In the genomic region with DNA sequence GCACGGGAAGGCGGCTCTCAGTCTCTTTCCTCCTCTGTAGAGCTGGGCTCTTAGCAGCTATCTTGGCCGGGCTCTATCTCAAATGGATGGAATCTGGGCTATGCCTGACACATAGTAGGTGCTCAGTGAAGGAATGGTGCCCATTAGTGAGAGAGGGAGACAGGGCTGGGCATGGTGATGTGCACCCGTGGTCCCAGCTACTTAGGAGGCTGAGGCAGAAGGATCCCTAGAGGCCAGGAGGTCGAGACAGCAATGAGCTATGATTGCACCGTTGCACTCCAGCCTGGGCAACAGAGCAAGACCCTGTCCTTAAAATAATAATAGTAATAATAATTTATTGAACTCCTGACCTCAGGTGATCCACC, we compare ENCODE assay signal across 11 cellular contexts. TPM values are rescaled to one million over a fixed set of nuclear protein-coding genes. Genes with fewer than 3 reads are reported as not detected.
DNase-seq lines count a peak whose midpoint lies in the region; ATAC-seq and TF ChIP-seq lines count a peak whose summit lies in the region.
"Had no signal": no experiment of that assay in that cellular context is flagged by ENCODE, and none has a peak within 500 bp of the region (broad histone marks: within the 10 kb centered on the region; RNA-seq: fewer than 3 reads in every experiment).

No MANE protein-coding gene starts in this region.

- TF ChIP-seq CTCF in activated B cell treated with CpG ODN at 0.5 μM for 24 hours (IDR thresholded peaks at IDR 0.05) (no peak), upper lobe of right lung (IDR thresholded peaks at IDR 0.05) (no peak)

- H3K36me3 Mint-ChIP-seq in activated B cell treated with CpG ODN at 0.5 μM for 24 hours (ENCODE audit: low read depth), result no peaks in the 10 kb centered on the region
- no peaks in the 10 kb centered on the region for H3K36me3 Mint-ChIP-seq in memory B cell

- H3K27me3 Mint-ChIP-seq in activated B cell treated with CpG ODN at 0.5 μM for 24 hours, result no peaks in the 10 kb centered on the region
- H3K27me3 Mint-ChIP-seq in memory B cell, result no peaks in the 10 kb centered on the region

- H3K27ac Mint-ChIP-seq in activated B cell treated with CpG ODN at 0.5 μM for 24 hours (peak overlapping the region; percentile 75), memory B cell (peak overlapping the region; percentile 65)

- H3K4me3 ChIP-seq in right cardiac atrium (ENCODE audit: low read length) (no peak overlapping the region), upper lobe of right lung (no peak overlapping the region)

- CTCF ChIA-PET in activated B cell treated with CpG ODN at 0.5 μM for 24 hours (lab: Charles Lee), result interaction anchor here (1.0 to 2.8 kb wide), 9 partner anchors 9 to 91 kb away, joined by 3 to 15 read pairs (median 4); no protein-coding TSS in a partner anchor

- H3K9me3 ChIP-seq in right cardiac atrium (ENCODE audit: control insufficient read depth, low read length), result no peaks in the 10 kb centered on the region
- no peaks in the 10 kb centered on the region for H3K9me3 ChIP-seq in upper lobe of right lung

- no peaks in the 10 kb centered on the region for H3K36me3 ChIP-seq in upper lobe of right lung

- H3K9me3 Mint-ChIP-seq in activated B cell treated with CpG ODN at 0.5 μM for 24 hours (no peaks in the 10 kb centered on the region), memory B cell (peaks cover 3% of the 10 kb centered on the region)
- H3K9me3 Mint-ChIP-seq: stimulated activated naive CD8-positive, alpha-beta T cell treated with anti-CD3 and anti-CD28 coated beads, Interleukin-15, Interleukin-2, amounts not matched to agents 100 ng/mL and 50 ng/mL, for 24 hours had no signal

- H3K4me1 ChIP-seq in right cardiac atrium (ENCODE audit: control insufficient read depth, insufficient read depth, low read length), result peaks cover 12% of the 10 kb centered on the region
- H3K4me1 ChIP-seq in upper lobe of right lung, result peaks cover 36% of the 10 kb centered on the region

- POLR2A ChIA-PET in activated B cell treated with CpG ODN at 0.5 μM for 24 hours (lab: Charles Lee), result interaction anchor here (0.5 to 10.8 kb wide), 19 partner anchors 8 to 493 kb away, joined by 3 to 428 read pairs (median 6); partner anchors contain the start of gene KLF2

- DNase-seq in right cardiac atrium (no peak), left ventricle myocardium superior (no peak), activated B cell treated with CpG ODN at 0.5 μM for 24 hours (no peak), memory B cell (ENCODE audit: low spot score in 2 of 2) (no peak), upper lobe of right lung (no peak), globus pallidus (ENCODE audit: low spot score) (no peak), DMS114 treated with DMSO at 0.1 percent for 48 hours (lab: John Stamatoyannopoulos, UW; ENCODE audit: unreplicated experiment) (no peak)
- no peak for DNase-seq in effector CD4-positive, alpha-beta T cell
- DNase-seq: NCI-H1417 had no signal

- H3K4me1 Mint-ChIP-seq in activated B cell treated with CpG ODN at 0.5 μM for 24 hours (peaks cover 64% of the 10 kb centered on the region), memory B cell (peaks cover 30% of the 10 kb centered on the region)

- 53% methylated on average over 6 of the region's 6 CpGs for WGBS in right cardiac atrium

- ATAC-seq in right cardiac atrium, result no peak
- ATAC-seq in left ventricle myocardium superior, result no peak
- no peak for ATAC-seq in activated B cell treated with CpG ODN at 0.5 μM for 24 hours (ENCODE audit: low read depth)
- no peak for ATAC-seq in memory B cell (ENCODE audit: low read depth)
- no peak for ATAC-seq in upper lobe of right lung

- intact Hi-C loops in right cardiac atrium (cut with DNase I) (no loop called here), left ventricle myocardium superior (cut with micrococcal nuclease) (no loop called here), activated B cell treated with CpG ODN at 0.5 μM for 24 hours (cut with micrococcal nuclease) (no loop called here), upper lobe of right lung (cut with DNase I) (no loop called here)

- H3K27me3 ChIP-seq in right cardiac atrium (ENCODE audit: control insufficient read depth, insufficient read depth), result no peaks in the 10 kb centered on the region
- H3K27me3 ChIP-seq in upper lobe of right lung, result no peaks in the 10 kb centered on the region

- H3K27ac ChIP-seq in right cardiac atrium (ENCODE audit: low read length) (peak overlapping the region; percentile 18), upper lobe of right lung (peak overlapping the region; percentile 47)
- H3K27ac ChIP-seq: HL-60 had no signal

- H3K4me3 Mint-ChIP-seq in activated B cell treated with CpG ODN at 0.5 μM for 24 hours (peak overlapping the region; percentile 76), memory B cell (peak overlapping the region; percentile 78)

RNA-seq across cellular contexts. Expression of gene KLF2, which starts 14.7 kb away (rescaled TPM):
- 10 to 100 TPM; 53.3 to 73.5 (median 68.1) TPM for total RNA-seq in right cardiac atrium
- polyA plus RNA-seq in right cardiac atrium, result 30.9 TPM
- total RNA-seq in left ventricle myocardium superior, result 72.1 TPM
- 76.8 and 87.6 TPM in 2 replicates for total RNA-seq in activated B cell treated with CpG ODN at 0.5 μM for 24 hours
- 198 TPM for total RNA-seq in upper lobe of right lung
